Comparison of ENCODE assay signal across 1 cellular context in genomic region chr7:197413-198335, GRCh38.
TF ChIP-seq lines count a peak whose summit lies in the region.

No MANE protein-coding gene starts in this region.

TF ChIP-seq in HepG2, 621 proteins besides CTCF, POLR2A, EP300 and RAD21 (continued from another document and continues in another):
- TF ChIP-seq ZXDC (CRISPR knock-in tag; IDR thresholded peaks at IDR 0.05) (no peak), ZNF460 (CRISPR knock-in tag; IDR thresholded peaks at IDR 0.05; ENCODE audit: borderline replicate concordance) (peak; percentile 92), CREBL2 (CRISPR knock-in tag; IDR thresholded peaks at IDR 0.05; ENCODE audit: borderline replicate concordance) (no peak), ZNF576 (CRISPR knock-in tag; IDR thresholded peaks at IDR 0.05) (no peak), HNF4G (IDR thresholded peaks at IDR 0.05; ENCODE audit: borderline replicate concordance, low read depth, low read length) (peak; percentile 47; the same call in 1 of the 2 replicates), HNF4G (CRISPR knock-in tag; IDR thresholded peaks at IDR 0.05; ENCODE audit: borderline replicate concordance, low read depth) (no peak), ZBTB7A (CRISPR knock-in tag; IDR thresholded peaks at IDR 0.05) (no peak; the same call in 1 of the 2 replicates), ZNF34 (CRISPR knock-in tag; IDR thresholded peaks at IDR 0.05; ENCODE audit: borderline replicate concordance) (no peak), MAFK (conservative IDR thresholded peaks at IDR 0.05 in 1 of 2, IDR thresholded peaks at IDR 0.05 in 1 of 2; ENCODE audit: low read length in 2 of 2) (no peak), ARID4A (CRISPR knock-in tag; IDR thresholded peaks at IDR 0.05; ENCODE audit: borderline replicate concordance) (peak; percentile 65; the same call in 1 of the 2 replicates), ZBTB8A (CRISPR knock-in tag; IDR thresholded peaks at IDR 0.05; ENCODE audit: borderline replicate concordance, low read depth) (no peak), ZNF644 (CRISPR knock-in tag; IDR thresholded peaks at IDR 0.05; ENCODE audit: low read depth) (peak; percentile 60; the same call in 1 of the 2 replicates), ZNF549 (CRISPR knock-in tag; IDR thresholded peaks at IDR 0.05) (no peak), ZNF674 (CRISPR knock-in tag; IDR thresholded peaks at IDR 0.05; ENCODE audit: low read depth) (no peak), GRHL1 (CRISPR knock-in tag; conservative IDR thresholded peaks at IDR 0.05) (no peak), HMGXB4 (CRISPR knock-in tag; IDR thresholded peaks at IDR 0.05; ENCODE audit: borderline replicate concordance in 1 of 2, low read depth in 1 of 2) (no peak), EEA1 (CRISPR knock-in tag; IDR thresholded peaks at IDR 0.05; ENCODE audit: borderline replicate concordance) (no peak), SETDB1 (CRISPR knock-in tag; IDR thresholded peaks at IDR 0.05; ENCODE audit: borderline replicate concordance) (no peak), UBTF (CRISPR knock-in tag; IDR thresholded peaks at IDR 0.05) (peak; percentile 33; the same call in 1 of the 2 replicates), CCAR2 (optimal IDR thresholded peaks at IDR 0.05; ENCODE audit: low read depth, low read length) (no peak), HOMEZ (CRISPR knock-in tag; IDR thresholded peaks at IDR 0.05; ENCODE audit: low read depth) (no peak), PRDM15 (CRISPR knock-in tag; IDR thresholded peaks at IDR 0.05) (no peak), ZNF333 (CRISPR knock-in tag; IDR thresholded peaks at IDR 0.05; ENCODE audit: borderline replicate concordance) (no peak), ZNF724P (CRISPR knock-in tag; IDR thresholded peaks at IDR 0.05; ENCODE audit: borderline replicate concordance) (no peak), DRAP1 (CRISPR knock-in tag; IDR thresholded peaks at IDR 0.05) (no peak), TEF (CRISPR knock-in tag; IDR thresholded peaks at IDR 0.05) (no peak), SP140L (CRISPR knock-in tag; IDR thresholded peaks at IDR 0.05; ENCODE audit: borderline replicate concordance) (no peak), MXI1 (IDR thresholded peaks at IDR 0.05; ENCODE audit: borderline replicate concordance, low read depth, low read length) (peak; percentile 46; the same call in 1 of the 3 replicates), SNAPC2 (CRISPR knock-in tag; IDR thresholded peaks at IDR 0.05) (no peak), ZNF670 (CRISPR knock-in tag; IDR thresholded peaks at IDR 0.05; ENCODE audit: borderline replicate concordance) (no peak), HNF1B (CRISPR knock-in tag; IDR thresholded peaks at IDR 0.05) (peak; percentile 97)
